ENCODE assay signal across 1 cellular context in the genomic region with DNA sequence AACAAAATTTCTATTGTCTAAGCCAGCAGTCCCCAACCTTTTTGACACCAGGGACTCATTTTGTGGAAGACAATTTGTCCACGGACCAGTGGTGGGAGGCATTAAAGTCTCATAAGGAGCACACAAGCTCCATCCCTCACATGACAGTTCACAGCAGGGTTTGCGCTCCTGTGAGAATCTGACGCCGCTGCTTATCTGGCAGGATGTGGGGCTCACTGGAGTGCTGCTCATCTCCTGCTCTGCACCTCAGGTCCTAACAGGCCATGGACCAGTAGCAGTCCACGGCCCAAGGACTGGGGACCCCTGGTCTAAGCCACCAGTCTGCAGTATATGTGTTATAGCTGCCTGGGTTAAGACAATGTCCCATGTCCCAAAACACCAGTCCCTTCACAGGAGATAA.
A peak's percentile ranks its signal among the peaks of the same experiment; 100 is the strongest.
TF ChIP-seq lines count a peak whose summit lies in the region.

No MANE protein-coding gene starts in this region.

TF ChIP-seq in K562, 482 proteins besides CTCF, POLR2A, EP300 and RAD21 (continued from another document):
- TF ChIP-seq, protein P1, sequence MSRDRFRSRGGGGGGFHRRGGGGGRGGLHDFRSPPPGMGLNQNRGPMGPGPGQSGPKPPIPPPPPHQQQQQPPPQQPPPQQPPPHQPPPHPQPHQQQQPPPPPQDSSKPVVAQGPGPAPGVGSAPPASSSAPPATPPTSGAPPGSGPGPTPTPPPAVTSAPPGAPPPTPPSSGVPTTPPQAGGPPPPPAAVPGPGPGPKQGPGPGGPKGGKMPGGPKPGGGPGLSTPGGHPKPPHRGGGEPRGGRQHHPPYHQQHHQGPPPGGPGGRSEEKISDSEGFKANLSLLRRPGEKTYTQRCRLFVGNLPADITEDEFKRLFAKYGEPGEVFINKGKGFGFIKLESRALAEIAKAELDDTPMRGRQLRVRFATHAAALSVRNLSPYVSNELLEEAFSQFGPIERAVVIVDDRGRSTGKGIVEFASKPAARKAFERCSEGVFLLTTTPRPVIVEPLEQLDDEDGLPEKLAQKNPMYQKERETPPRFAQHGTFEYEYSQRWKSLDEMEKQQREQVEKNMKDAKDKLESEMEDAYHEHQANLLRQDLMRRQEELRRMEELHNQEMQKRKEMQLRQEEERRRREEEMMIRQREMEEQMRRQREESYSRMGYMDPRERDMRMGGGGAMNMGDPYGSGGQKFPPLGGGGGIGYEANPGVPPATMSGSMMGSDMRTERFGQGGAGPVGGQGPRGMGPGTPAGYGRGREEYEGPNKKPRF (IDR thresholded peaks at IDR 0.05; ENCODE audit: low read depth, low read length): no peak
- peak; percentile 28; the same call in 1 of the 2 replicates for TF ChIP-seq ETV1 (tag; conservative IDR thresholded peaks at IDR 0.05; ENCODE audit: low read depth)
